ENCODE assay signal across 10 cellular contexts in the genomic region with DNA sequence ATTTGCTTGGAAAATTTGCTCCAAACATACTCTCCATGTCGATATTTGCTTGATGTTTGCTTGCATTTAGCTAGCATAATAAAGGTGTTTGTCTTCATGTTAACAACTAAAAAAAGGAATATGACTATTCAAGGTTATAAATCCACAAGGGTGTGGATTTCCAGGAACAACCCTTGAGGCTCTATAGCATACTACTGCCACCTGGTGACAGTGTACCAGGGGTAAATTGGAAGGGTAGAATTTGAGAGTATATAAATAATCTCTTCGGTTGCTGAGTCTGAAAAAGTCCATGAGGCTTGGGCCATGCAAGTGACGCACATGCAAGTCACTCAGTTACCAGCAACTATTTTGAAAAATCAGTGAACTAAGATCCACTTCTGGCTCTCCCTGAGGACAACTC.
A peak's percentile ranks its signal among the peaks of the same experiment; 100 is the strongest.
DNase-seq lines count a peak whose midpoint lies in the region; ATAC-seq and TF ChIP-seq lines count a peak whose summit lies in the region.
"Had no signal": no experiment of that assay in that cellular context is flagged by ENCODE, and none has a peak within 500 bp of the region (broad histone marks: within the 10 kb centered on the region; RNA-seq: fewer than 3 reads in every experiment).

No MANE protein-coding gene starts in this region.

- no peak overlapping the region for H3K9ac ChIP-seq in DND-41 (ENCODE audit: low read depth, low read length)

- no peak for TF ChIP-seq POLR2A in testis (IDR thresholded peaks at IDR 0.05)

- H3K27ac Mint-ChIP-seq in glutamatergic neuron (ENCODE audit: unreplicated experiment) = no peak overlapping the region
- H3K27ac Mint-ChIP-seq: memory B cell had no signal

- H3K79me2 ChIP-seq in DND-41 (ENCODE audit: insufficient read depth, low read length) = no peaks in the 10 kb centered on the region

- no peak overlapping the region for H3K4me3 ChIP-seq in DND-41 (ENCODE audit: low read depth in 1 of 2, low read length in 2 of 2)
- no peak overlapping the region for H3K4me3 ChIP-seq in testis

- intact Hi-C loops in testis (cut with DNase I; ENCODE audit: low total_unique reads) = no loop called here

- H3K27me3 Mint-ChIP-seq in glutamatergic neuron (ENCODE audit: unreplicated experiment) = peaks cover 5% of the 10 kb centered on the region

- 54 to 60% methylated on average over 3 of the region's 3 CpGs for WGBS in testis, 2 donors

- no peaks in the 10 kb centered on the region for H3K27me3 ChIP-seq in DND-41 (ENCODE audit: insufficient read depth, low read length, poor library complexity)
- no peaks in the 10 kb centered on the region for H3K27me3 ChIP-seq in testis

- peaks cover 7% of the 10 kb centered on the region for H3K9me3 Mint-ChIP-seq in glutamatergic neuron (ENCODE audit: unreplicated experiment)
- H3K9me3 Mint-ChIP-seq: memory B cell had no signal

- no peak for TF ChIP-seq EP300 in Ishikawa (IDR thresholded peaks at IDR 0.05; ENCODE audit: borderline replicate concordance)

- peak; percentile 24 for TF ChIP-seq CTCF in DND-41 (IDR thresholded peaks at IDR 0.05; ENCODE audit: borderline replicate concordance, extremely low read depth, low read length, poor library complexity, severe bottlenecking)
- peak; percentile 74 for TF ChIP-seq CTCF in VCaP (conservative IDR thresholded peaks at IDR 0.05)
- no peak for TF ChIP-seq CTCF in glutamatergic neuron (IDR thresholded peaks at IDR 0.05; ENCODE audit: partially characterized antibody, unreplicated experiment)
- no peak for TF ChIP-seq CTCF in testis (IDR thresholded peaks at IDR 0.05)

- H3K36me3 ChIP-seq in DND-41 (ENCODE audit: insufficient read depth, low read length) (no peaks in the 10 kb centered on the region), testis (ENCODE audit: low read depth, missing control alignments) (no peaks in the 10 kb centered on the region)

- H3K27ac ChIP-seq in DND-41 (ENCODE audit: low read length) (no peak overlapping the region), VCaP (peak overlapping the region; percentile 33; the same call in 1 of the 2 replicates), testis (no peak overlapping the region)

- no peak overlapping the region for H3K4me2 ChIP-seq in DND-41 (ENCODE audit: insufficient read depth, low read length)

- H4K20me1 ChIP-seq in DND-41 (ENCODE audit: insufficient read depth, low read length) = no peaks in the 10 kb centered on the region

- no peak overlapping the region for H2AFZ ChIP-seq in DND-41 (ENCODE audit: low read depth, low read length)

- DNase-seq in DND-41 (no peak), left lobe of liver (ENCODE audit: low spot score) (no peak), medulla oblongata (ENCODE audit: extremely low spot score) (no peak), glutamatergic neuron (no peak), testis (no peak)
- DNase-seq: cortex of kidney; stimulated activated CD4-positive, alpha-beta T cell treated with anti-CD3 and anti-CD28 coated beads, Interleukin-2, amount 100 ng/mL, for 48 hours had no signal

- H3K4me3 Mint-ChIP-seq in glutamatergic neuron (ENCODE audit: unreplicated experiment) = no peak overlapping the region
- H3K4me3 Mint-ChIP-seq: memory B cell had no signal

- ATAC-seq in DND-41 (ENCODE audit: insufficient read depth, low read depth) (no peak), left lobe of liver (peak; percentile 81)

- peaks cover 34% of the 10 kb centered on the region for H3K4me1 Mint-ChIP-seq in glutamatergic neuron (ENCODE audit: low read depth, unreplicated experiment)
- H3K4me1 Mint-ChIP-seq: memory B cell had no signal

- no peaks in the 10 kb centered on the region for H3K4me1 ChIP-seq in DND-41 (ENCODE audit: insufficient read depth, low read length)
- no peaks in the 10 kb centered on the region for H3K4me1 ChIP-seq in testis

- TF ChIP-seq RAD21 in Ishikawa (IDR thresholded peaks at IDR 0.05; ENCODE audit: low read depth) = peak; percentile 66

- no peaks in the 10 kb centered on the region for H3K9me3 ChIP-seq in DND-41 (ENCODE audit: insufficient read depth, low read length, severe bottlenecking)
- no peaks in the 10 kb centered on the region for H3K9me3 ChIP-seq in testis

- peaks cover 5% of the 10 kb centered on the region for H3K36me3 Mint-ChIP-seq in glutamatergic neuron (ENCODE audit: unreplicated experiment)
- H3K36me3 Mint-ChIP-seq: memory B cell had no signal

TF ChIP-seq in Ishikawa, 13 proteins besides CTCF, POLR2A, EP300 and RAD21:
- TF ChIP-seq REST (IDR thresholded peaks at IDR 0.05; ENCODE audit: low read depth) (no peak), FOXM1 (IDR thresholded peaks at IDR 0.05; ENCODE audit: borderline replicate concordance, low read depth) (no peak), EGR1 (IDR thresholded peaks at IDR 0.05) (no peak), YY1 (IDR thresholded peaks at IDR 0.05; ENCODE audit: low read depth) (no peak), MAX (IDR thresholded peaks at IDR 0.05) (no peak), CREB1 (IDR thresholded peaks at IDR 0.05; ENCODE audit: low read depth) (no peak), TAF1 (IDR thresholded peaks at IDR 0.05; ENCODE audit: low read depth) (no peak), ZBTB7A (IDR thresholded peaks at IDR 0.05; ENCODE audit: low read depth) (no peak), TCF12 (IDR thresholded peaks at IDR 0.05; ENCODE audit: low read depth) (no peak), NFIC (IDR thresholded peaks at IDR 0.05) (no peak), CEBPB (IDR thresholded peaks at IDR 0.05) (no peak)
- TF ChIP-seq, protein P1, sequence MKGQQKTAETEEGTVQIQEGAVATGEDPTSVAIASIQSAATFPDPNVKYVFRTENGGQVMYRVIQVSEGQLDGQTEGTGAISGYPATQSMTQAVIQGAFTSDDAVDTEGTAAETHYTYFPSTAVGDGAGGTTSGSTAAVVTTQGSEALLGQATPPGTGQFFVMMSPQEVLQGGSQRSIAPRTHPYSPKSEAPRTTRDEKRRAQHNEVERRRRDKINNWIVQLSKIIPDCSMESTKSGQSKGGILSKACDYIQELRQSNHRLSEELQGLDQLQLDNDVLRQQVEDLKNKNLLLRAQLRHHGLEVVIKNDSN (IDR thresholded peaks at IDR 0.05) = no peak

Comparison
In these comparisons a context has a peak if more than half of its experiments do, and no peak if none do; other contexts are left out.
1. CTCF ChIP-seq: peak in DND-41 (single experiment) and VCaP (single experiment); none in glutamatergic neuron (single experiment) and testis (0 of 3).